ENCODE assay signal across 21 cellular contexts in the genomic region with DNA sequence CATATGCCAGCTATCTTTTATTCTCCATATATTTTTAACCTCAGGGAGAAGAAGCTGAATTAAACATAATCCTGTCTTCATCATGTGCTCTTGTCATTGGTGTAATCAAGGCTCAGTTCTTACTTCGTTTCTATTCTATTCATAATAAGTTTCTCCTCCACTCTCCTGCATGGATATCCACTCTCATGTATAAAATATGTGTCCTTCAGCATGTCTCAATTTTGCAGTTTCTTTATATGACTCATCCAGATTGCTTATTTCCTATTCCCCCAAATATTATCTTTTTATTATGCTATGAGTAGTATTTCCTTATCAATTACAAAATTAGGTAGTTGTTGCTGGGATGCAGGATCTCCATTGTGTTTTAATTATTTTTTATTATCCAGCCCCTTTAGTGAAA.
"Had no signal": no experiment of that assay in that cellular context is flagged by ENCODE, and none has a peak within 500 bp of the region (broad histone marks: within the 10 kb centered on the region; RNA-seq: fewer than 3 reads in every experiment).

No MANE protein-coding gene starts in this region.

- ATAC-seq: esophagus mucosa, left colon, left ventricle myocardium superior, pancreas, right cardiac atrium had no signal

- H3K79me2 ChIP-seq: hepatocyte had no signal

- H3K9me3 ChIP-seq: pancreas, suprapubic skin, thyroid gland, upper lobe of left lung, uterus had no signal

- H3K27me3 ChIP-seq: hepatocyte, pancreas, suprapubic skin, thyroid gland, upper lobe of left lung, uterus had no signal

- DNase-seq: effector CD4-positive, alpha-beta T cell; endodermal cell; head of caudate nucleus; left colon; left ventricle myocardium superior; mesendoderm; naive B cell; occipital lobe; pancreas; right cardiac atrium; small intestine; stimulated activated CD4-positive, alpha-beta T cell treated with anti-CD3 and anti-CD28 coated beads, Interleukin-12 subunit alpha, Interleukin-12 subunit beta, amount 100 ng/mL, for 4 hours; stimulated activated naive CD4-positive, alpha-beta T cell treated with Interleukin-2 at 50 U/mL for 16 hours; thyroid gland; uterus had no signal

- H3K36me3 ChIP-seq: pancreas, suprapubic skin, thyroid gland, upper lobe of left lung, uterus had no signal

- H3K4me1 ChIP-seq: pancreas, suprapubic skin, upper lobe of left lung, uterus had no signal

- FAIRE-seq: pancreas, small intestine had no signal

- H3K4me2 ChIP-seq: hepatocyte had no signal

- H3K4me3 ChIP-seq: coronary artery, hepatocyte, lung, pancreas, suprapubic skin, thyroid gland, upper lobe of left lung, uterus had no signal

- H3K27ac ChIP-seq: coronary artery, hepatocyte, pancreas, suprapubic skin, thyroid gland, upper lobe of left lung, uterus had no signal

- H2AFZ ChIP-seq: hepatocyte had no signal
